8 cellular contexts compared by ENCODE assay signal in the genomic region with DNA sequence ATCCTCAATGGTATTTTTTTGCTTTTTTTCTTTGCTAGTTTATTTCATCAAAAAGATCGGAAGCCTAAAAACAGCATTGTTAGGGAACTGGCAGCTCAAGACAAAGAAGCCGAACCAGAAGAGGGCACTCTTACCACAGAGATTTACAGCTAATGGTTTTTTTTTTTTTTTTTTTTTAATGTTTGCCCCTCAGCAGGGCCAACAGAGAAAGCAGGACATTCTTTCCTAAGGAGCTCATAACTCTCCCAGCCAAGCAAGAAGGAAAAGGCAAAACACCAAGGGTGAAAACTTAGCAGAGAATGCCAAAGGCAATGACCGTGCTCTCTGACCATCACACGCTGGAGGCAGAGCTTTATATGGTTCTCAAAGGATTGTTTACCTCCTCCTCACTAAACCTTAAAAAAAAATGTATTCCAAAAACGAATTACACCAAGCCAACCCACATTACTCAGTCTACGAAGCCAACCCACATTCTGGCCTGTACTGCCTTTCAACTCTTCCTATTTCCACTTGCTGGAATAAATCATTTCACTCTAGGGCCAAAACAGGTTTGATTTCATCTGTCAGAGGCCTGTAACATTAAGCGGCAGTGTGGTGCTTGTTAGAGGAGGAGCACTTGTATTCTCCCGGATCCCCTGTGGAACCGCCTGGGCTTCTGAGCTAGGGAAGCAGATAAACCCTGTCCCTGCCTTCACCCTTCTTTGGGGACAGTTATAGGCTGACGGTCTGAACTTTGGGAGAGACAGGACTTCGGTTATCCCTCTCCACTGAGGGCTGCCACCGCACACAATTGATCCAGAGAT.
DNase-seq lines count a peak whose midpoint lies in the region; ATAC-seq lines count a peak whose summit lies in the region.

No MANE protein-coding gene starts in this region.

- ATAC-seq in HG02938 (IDR thresholded peaks at IDR 0.05; ENCODE audit: unreplicated experiment), result peak; percentile 39
- no peak for ATAC-seq in stimulated activated naive CD8-positive, alpha-beta T cell treated with anti-CD3 and anti-CD28 coated beads, Interleukin-15, Interleukin-2, amounts not matched to agents 100 U/mL and 50 U/mL, for 24 hours

- DNase-seq in D341Med (ENCODE audit: low spot score) (peak; percentile 53), NCI-H82 (lab: John Stamatoyannopoulos, UW) (peak; percentile 82), brain pericyte (ENCODE audit: low read depth, low spot score) (peak; percentile 58), islet precursor cell (peak; percentile 63)
- DNase-seq in stimulated activated naive CD8-positive, alpha-beta T cell treated with anti-CD3 and anti-CD28 coated beads, Interleukin-15, Interleukin-2, amounts not matched to agents 100 U/mL and 50 U/mL, for 24 hours, result peak; percentile 15
- no peak for DNase-seq in activated effector memory CD4-positive, alpha-beta T cell treated with anti-CD3 and anti-CD28 coated beads, Interleukin-2, amount 50 U/mL, for 16 hours
- no peak for DNase-seq in activated T-cell treated with anti-CD3 and anti-CD28 coated beads, Interleukin-2, amount 50 U/mL, for 1 hour

Comparison
In these comparisons a context has a peak if more than half of its experiments do, and no peak if none do; other contexts are left out.
1. DNase-seq: peak in D341Med (single experiment), NCI-H82 (single experiment), brain pericyte (single experiment), islet precursor cell (single experiment) and stimulated activated naive CD8-positive, alpha-beta T cell treated with anti-CD3 and anti-CD28 coated beads, Interleukin-15, Interleukin-2, amounts not matched to agents 100 U/mL and 50 U/mL, for 24 hours (single experiment); none in activated effector memory CD4-positive, alpha-beta T cell treated with anti-CD3 and anti-CD28 coated beads, Interleukin-2, amount 50 U/mL, for 16 hours (single experiment) and activated T-cell treated with anti-CD3 and anti-CD28 coated beads, Interleukin-2, amount 50 U/mL, for 1 hour (single experiment).